ENCODE assay signal across 1 cellular context in genomic region chr5:148687427-148687826, GRCh38.
TF ChIP-seq lines count a peak whose summit lies in the region.

No MANE protein-coding gene starts in this region.

TF ChIP-seq in K562, 482 proteins besides CTCF, POLR2A, EP300 and RAD21 (continued from another document and continues in another):
- TF ChIP-seq MITF (IDR thresholded peaks at IDR 0.05) (no peak), SMC3 (conservative IDR thresholded peaks at IDR 0.05; ENCODE audit: insufficient read depth, low read depth, low read length) (peak; percentile 91), ARID3A (IDR thresholded peaks at IDR 0.05; ENCODE audit: borderline replicate concordance, low read depth, low read length) (peak; percentile 91), ZKSCAN3 (CRISPR knock-in tag; IDR thresholded peaks at IDR 0.05) (no peak), FOS (IDR thresholded peaks at IDR 0.05; ENCODE audit: extremely low read depth, insufficient read length) (no peak), XRCC5 (IDR thresholded peaks at IDR 0.05; ENCODE audit: low read depth, low read length) (0 out of 2 replicates have a peak, but pooled peaks have one; percentile 37), DEAF1 (CRISPR knock-in tag; IDR thresholded peaks at IDR 0.05) (peak; percentile 61), CREB1 (IDR thresholded peaks at IDR 0.05) (no peak), CREB1 (CRISPR knock-in tag; IDR thresholded peaks at IDR 0.05) (no peak), CEBPZ (IDR thresholded peaks at IDR 0.05; ENCODE audit: borderline replicate concordance, low read depth, low read length) (no peak), CSDE1 (IDR thresholded peaks at IDR 0.05) (no peak), ZNF121 (CRISPR knock-in tag; conservative IDR thresholded peaks at IDR 0.05) (no peak), JUN (IDR thresholded peaks at IDR 0.05; ENCODE audit: borderline replicate concordance, low read depth, low read length) (peak; percentile 30; the same call in 1 of the 2 replicates), JUN (CRISPR knock-in tag; IDR thresholded peaks at IDR 0.05; ENCODE audit: borderline replicate concordance) (no peak), POLR3G (IDR thresholded peaks at IDR 0.05; ENCODE audit: extremely low read depth, insufficient read length, insufficient replicate concordance) (no peak), HLTF (IDR thresholded peaks at IDR 0.05) (no peak), FUS (optimal IDR thresholded peaks at IDR 0.05; ENCODE audit: low read depth, low read length) (no peak), RCOR1 (IDR thresholded peaks at IDR 0.05; ENCODE audit: borderline replicate concordance in 1 of 2, low read depth in 2 of 2, low read length in 2 of 2) (peak in 1 of 2 experiments; percentile 62; a peak in 1 of 4 replicates), MEF2D (tag; conservative IDR thresholded peaks at IDR 0.05; ENCODE audit: low read depth) (no peak), RFX5 (IDR thresholded peaks at IDR 0.05; ENCODE audit: low read depth, low read length) (no peak), TCF7 (IDR thresholded peaks at IDR 0.05; ENCODE audit: borderline replicate concordance) (no peak), MAFF (IDR thresholded peaks at IDR 0.05; ENCODE audit: low read length) (peak; percentile 60; the same call in 1 of the 2 replicates), GTF2F1 (IDR thresholded peaks at IDR 0.05; ENCODE audit: low read depth, low read length) (no peak), HNRNPL (IDR thresholded peaks at IDR 0.05; ENCODE audit: low read depth, low read length) (no peak), C11orf30 (IDR thresholded peaks at IDR 0.05; ENCODE audit: low read depth) (peak; percentile 61; the same call in 1 of the 2 replicates), RB1 (IDR thresholded peaks at IDR 0.05; ENCODE audit: low read depth) (peak; percentile 64), NUFIP1 (IDR thresholded peaks at IDR 0.05; ENCODE audit: partially characterized antibody) (no peak), SMARCA4 (IDR thresholded peaks at IDR 0.05) (no peak), PTTG1 (tag; IDR thresholded peaks at IDR 0.05; ENCODE audit: low read depth) (no peak), BHLHE40 (IDR thresholded peaks at IDR 0.05; ENCODE audit: low read length) (peak; percentile 8; the same call in 1 of the 2 replicates)
- TF ChIP-seq, protein P1, sequence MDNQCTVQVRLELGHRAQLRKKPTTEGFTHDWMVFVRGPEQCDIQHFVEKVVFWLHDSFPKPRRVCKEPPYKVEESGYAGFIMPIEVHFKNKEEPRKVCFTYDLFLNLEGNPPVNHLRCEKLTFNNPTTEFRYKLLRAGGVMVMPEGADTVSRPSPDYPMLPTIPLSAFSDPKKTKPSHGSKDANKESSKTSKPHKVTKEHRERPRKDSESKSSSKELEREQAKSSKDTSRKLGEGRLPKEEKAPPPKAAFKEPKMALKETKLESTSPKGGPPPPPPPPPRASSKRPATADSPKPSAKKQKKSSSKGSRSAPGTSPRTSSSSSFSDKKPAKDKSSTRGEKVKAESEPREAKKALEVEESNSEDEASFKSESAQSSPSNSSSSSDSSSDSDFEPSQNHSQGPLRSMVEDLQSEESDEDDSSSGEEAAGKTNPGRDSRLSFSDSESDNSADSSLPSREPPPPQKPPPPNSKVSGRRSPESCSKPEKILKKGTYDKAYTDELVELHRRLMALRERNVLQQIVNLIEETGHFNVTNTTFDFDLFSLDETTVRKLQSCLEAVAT (IDR thresholded peaks at IDR 0.05) = 0 out of 4 replicates have a peak, but pooled peaks of 1 of the 2 experiments have one; percentile 58
- TF ChIP-seq, protein P2, sequence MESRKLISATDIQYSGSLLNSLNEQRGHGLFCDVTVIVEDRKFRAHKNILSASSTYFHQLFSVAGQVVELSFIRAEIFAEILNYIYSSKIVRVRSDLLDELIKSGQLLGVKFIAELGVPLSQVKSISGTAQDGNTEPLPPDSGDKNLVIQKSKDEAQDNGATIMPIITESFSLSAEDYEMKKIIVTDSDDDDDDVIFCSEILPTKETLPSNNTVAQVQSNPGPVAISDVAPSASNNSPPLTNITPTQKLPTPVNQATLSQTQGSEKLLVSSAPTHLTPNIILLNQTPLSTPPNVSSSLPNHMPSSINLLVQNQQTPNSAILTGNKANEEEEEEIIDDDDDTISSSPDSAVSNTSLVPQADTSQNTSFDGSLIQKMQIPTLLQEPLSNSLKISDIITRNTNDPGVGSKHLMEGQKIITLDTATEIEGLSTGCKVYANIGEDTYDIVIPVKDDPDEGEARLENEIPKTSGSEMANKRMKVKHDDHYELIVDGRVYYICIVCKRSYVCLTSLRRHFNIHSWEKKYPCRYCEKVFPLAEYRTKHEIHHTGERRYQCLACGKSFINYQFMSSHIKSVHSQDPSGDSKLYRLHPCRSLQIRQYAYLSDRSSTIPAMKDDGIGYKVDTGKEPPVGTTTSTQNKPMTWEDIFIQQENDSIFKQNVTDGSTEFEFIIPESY (CRISPR knock-in tag; IDR thresholded peaks at IDR 0.05) = no peak
- TF ChIP-seq, protein P3, sequence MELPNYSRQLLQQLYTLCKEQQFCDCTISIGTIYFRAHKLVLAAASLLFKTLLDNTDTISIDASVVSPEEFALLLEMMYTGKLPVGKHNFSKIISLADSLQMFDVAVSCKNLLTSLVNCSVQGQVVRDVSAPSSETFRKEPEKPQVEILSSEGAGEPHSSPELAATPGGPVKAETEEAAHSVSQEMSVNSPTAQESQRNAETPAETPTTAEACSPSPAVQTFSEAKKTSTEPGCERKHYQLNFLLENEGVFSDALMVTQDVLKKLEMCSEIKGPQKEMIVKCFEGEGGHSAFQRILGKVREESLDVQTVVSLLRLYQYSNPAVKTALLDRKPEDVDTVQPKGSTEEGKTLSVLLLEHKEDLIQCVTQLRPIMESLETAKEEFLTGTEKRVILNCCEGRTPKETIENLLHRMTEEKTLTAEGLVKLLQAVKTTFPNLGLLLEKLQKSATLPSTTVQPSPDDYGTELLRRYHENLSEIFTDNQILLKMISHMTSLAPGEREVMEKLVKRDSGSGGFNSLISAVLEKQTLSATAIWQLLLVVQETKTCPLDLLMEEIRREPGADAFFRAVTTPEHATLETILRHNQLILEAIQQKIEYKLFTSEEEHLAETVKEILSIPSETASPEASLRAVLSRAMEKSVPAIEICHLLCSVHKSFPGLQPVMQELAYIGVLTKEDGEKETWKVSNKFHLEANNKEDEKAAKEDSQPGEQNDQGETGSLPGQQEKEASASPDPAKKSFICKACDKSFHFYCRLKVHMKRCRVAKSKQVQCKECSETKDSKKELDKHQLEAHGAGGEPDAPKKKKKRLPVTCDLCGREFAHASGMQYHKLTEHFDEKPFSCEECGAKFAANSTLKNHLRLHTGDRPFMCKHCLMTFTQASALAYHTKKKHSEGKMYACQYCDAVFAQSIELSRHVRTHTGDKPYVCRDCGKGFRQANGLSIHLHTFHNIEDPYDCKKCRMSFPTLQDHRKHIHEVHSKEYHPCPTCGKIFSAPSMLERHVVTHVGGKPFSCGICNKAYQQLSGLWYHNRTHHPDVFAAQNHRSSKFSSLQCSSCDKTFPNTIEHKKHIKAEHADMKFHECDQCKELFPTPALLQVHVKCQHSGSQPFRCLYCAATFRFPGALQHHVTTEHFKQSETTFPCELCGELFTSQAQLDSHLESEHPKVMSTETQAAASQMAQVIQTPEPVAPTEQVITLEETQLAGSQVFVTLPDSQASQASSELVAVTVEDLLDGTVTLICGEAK (IDR thresholded peaks at IDR 0.05) = no peak
- TF ChIP-seq, protein P3 (CRISPR knock-in tag; IDR thresholded peaks at IDR 0.05) = no peak
- TF ChIP-seq, protein P4, sequence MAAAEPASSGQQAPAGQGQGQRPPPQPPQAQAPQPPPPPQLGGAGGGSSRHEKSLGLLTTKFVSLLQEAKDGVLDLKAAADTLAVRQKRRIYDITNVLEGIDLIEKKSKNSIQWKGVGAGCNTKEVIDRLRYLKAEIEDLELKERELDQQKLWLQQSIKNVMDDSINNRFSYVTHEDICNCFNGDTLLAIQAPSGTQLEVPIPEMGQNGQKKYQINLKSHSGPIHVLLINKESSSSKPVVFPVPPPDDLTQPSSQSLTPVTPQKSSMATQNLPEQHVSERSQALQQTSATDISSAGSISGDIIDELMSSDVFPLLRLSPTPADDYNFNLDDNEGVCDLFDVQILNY (CRISPR knock-in tag; IDR thresholded peaks at IDR 0.05) = no peak
